9 cellular contexts compared by ENCODE assay signal in the genomic region with DNA sequence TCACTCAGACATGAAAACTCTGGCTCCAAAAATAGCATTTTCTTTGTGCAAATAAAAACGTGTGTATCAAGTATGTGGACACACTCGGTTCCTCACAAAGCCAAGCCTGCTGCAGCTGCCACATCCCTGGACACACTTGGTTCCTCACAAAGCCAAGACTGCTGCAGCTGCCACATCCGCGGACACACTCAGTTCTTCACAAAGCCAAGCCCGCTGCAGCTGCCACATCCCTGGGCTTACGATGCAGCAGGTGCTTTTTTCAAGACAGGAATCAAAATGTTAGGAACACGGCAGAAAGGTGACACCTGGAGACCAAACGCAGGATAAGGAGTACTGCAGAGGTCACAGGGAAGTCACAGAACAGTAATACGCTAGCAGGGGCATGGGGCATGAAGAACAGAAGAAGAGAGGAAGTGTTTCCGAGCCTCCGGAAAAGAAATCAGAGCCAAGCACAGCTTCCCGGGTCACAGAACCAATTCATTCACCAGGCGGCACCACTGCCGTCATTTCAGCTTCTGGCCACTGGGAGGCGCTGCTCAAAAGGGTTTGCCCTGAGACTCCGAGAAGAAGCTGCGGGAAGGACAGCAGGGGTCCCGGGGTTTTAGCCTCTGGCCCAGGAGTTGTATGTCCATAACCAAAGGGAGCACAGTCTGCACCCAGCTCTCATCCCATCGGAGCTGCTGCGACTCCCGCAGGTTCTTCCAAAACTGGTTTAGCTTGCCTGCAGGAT. TPM values are rescaled to one million over a fixed set of nuclear protein-coding genes. Genes with fewer than 3 reads are reported as not detected.
DNase-seq lines count a peak whose midpoint lies in the region; TF ChIP-seq lines count a peak whose summit lies in the region.
"Not testable (repeated sequence)": the region's sequence is repeated elsewhere in the genome, so short reads cannot be mapped to it uniquely, and the experiment has no call there.
"Had no signal": no experiment of that assay in that cellular context is flagged by ENCODE, and none has a peak within 500 bp of the region (broad histone marks: within the 10 kb centered on the region; RNA-seq: fewer than 3 reads in every experiment).

No MANE protein-coding gene starts in this region.

- H3K4me3 Mint-ChIP-seq in nephron progenitor cell, result not testable (repeated sequence)

- H3K27me3 Mint-ChIP-seq in nephron progenitor cell (ENCODE audit: low read depth, poor library complexity), result not testable (repeated sequence)

- DNase-seq in AG10803 (ENCODE audit: low read depth) (peak; percentile 9), NCI-H460 (ENCODE audit: extremely low read depth, low read depth) (peak; percentile 26), amniotic epithelial cell (ENCODE audit: low read depth) (peak; percentile 5), globus pallidus (ENCODE audit: low spot score) (peak; percentile 20), nephron progenitor cell (peak; percentile 83)
- not testable (repeated sequence) for DNase-seq in HFF-Myc (ENCODE audit: extremely low read depth, low read depth)
- peak; percentile 55 for DNase-seq in activated CD4-positive, CD25-positive, alpha-beta regulatory T cell treated with anti-CD3 and anti-CD28 coated beads, Interleukin-2, amount 50 U/mL, for 16 hours (ENCODE audit: low read depth, low spot score)
- peak; percentile 48 for DNase-seq in stimulated activated CD8-positive, alpha-beta memory T cell treated with anti-CD3 and anti-CD28 coated beads, Interleukin-12 subunit alpha, Interleukin-12 subunit beta, amount 100 ng/mL, for 1 hour (ENCODE audit: low read depth)

- not testable (repeated sequence) for H3K36me3 Mint-ChIP-seq in nephron progenitor cell (ENCODE audit: low read depth)

- peak overlapping the region; percentile 27 for H3K27ac Mint-ChIP-seq in nephron progenitor cell

- peaks cover 39% of the 10 kb centered on the region for H3K4me1 Mint-ChIP-seq in nephron progenitor cell

- not testable (repeated sequence) for H3K4me3 ChIP-seq in AG10803 (ENCODE audit: low read length); HFF-Myc (replicated peaks; ENCODE audit: low read depth, low read length)

- peak; percentile 53 for TF ChIP-seq CTCF in AG10803 (conservative IDR thresholded peaks at IDR 0.05; ENCODE audit: low read length)
- TF ChIP-seq CTCF in HFF-Myc (IDR thresholded peaks at IDR 0.05; ENCODE audit: low read depth, low read length, missing control alignments), result peak; percentile 51
- TF ChIP-seq CTCF in nephron progenitor cell (IDR thresholded peaks at IDR 0.05), result peak; percentile 70

- not testable (repeated sequence) for H3K9me3 Mint-ChIP-seq in nephron progenitor cell

RNA-seq across cellular contexts. Expression of gene ROPN1B, which starts 40.0 kb away (rescaled TPM):
- total RNA-seq in NCI-H460 (2014; rRNA removed; shearing (Covaris generic)), result not detected in 2 replicates
- polyA plus RNA-seq in NCI-H460 (2014; cell fraction: nucleus; rRNA removed), result not detected in 2 replicates
- total RNA-seq: activated T-helper 17 cell treated with anti-CD3 and anti-CD28 coated beads, Interleukin-2, amount 50 U/mL, for 72 hours had no signal
